22 cellular contexts compared by ENCODE assay signal in the genomic region with DNA sequence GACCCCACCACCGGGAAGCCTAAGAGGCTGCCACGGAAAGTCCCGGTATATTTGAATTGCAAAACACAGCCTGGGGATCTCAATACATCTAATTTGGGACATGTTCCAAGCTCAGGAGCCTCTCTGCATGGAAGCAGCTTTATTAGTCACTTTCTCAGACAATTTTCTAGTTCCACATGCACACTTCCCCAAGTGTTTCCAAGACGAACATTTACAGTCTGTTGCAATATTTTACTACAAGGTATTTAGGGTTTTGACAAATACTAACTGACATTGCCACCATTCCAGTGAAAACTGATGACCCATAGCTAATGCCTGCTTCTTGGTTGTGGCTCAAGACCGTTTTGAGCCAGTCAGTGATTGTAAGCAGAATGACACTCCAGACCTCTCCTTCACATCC.
DNase-seq lines count a peak whose midpoint lies in the region; ATAC-seq, FAIRE-seq and TF ChIP-seq lines count a peak whose summit lies in the region.
"Had no signal": no experiment of that assay in that cellular context is flagged by ENCODE, and none has a peak within 500 bp of the region (broad histone marks: within the 10 kb centered on the region; RNA-seq: fewer than 3 reads in every experiment).

No MANE protein-coding gene starts in this region.

- BruUV-seq in IMR-90 (replicated peaks; lab: Mats Ljungman, UMichigan) (no TSS peak), mammary epithelial cell (replicated peaks; lab: Mats Ljungman, UMichigan) (no TSS peak)

- DNase-seq in AG09309 (ENCODE audit: low read depth) (peak; percentile 73), IMR-90 (peak; percentile 76), mammary epithelial cell (peak; percentile 73), kidney epithelial cell (ENCODE audit: low read depth) (peak; percentile 70), OCI-M1 (lab: John Stamatoyannopoulos, UW) (no peak), cerebellar cortex (ENCODE audit: low spot score) (no peak), NCI-H2107 (lab: John Stamatoyannopoulos, UW) (no peak), GM12892 (ENCODE audit: insufficient read length) (no peak)
- DNase-seq: activated effector memory CD4-positive, alpha-beta T cell treated with Interleukin-2 at 50 U/mL for 16 hours; body of pancreas; effector CD4-positive, alpha-beta T cell; gastrocnemius medialis; immature natural killer cell; midbrain; NCI-H1092 treated with DMSO at 0.1 percent for 48 hours; NCI-H345; SK-N-SH; upper lobe of left lung had no signal

- peak overlapping the region; percentile 68; the same call in 1 of the 2 replicates for H3K4ac ChIP-seq in IMR-90 (ENCODE audit: low read depth, low read length)

- peak overlapping the region; percentile 50 for H2BK20ac ChIP-seq in IMR-90 (ENCODE audit: low read depth, low read length)

- intact Hi-C loops in IMR-90 (cut with micrococcal nuclease), result loop anchor here (5.0 to 10.0 kb wide), 2 partner anchors 96 to 112 kb away; no protein-coding TSS in a partner anchor
- intact Hi-C loops in mammary epithelial cell (cut with micrococcal nuclease), result no loop called here

- in situ Hi-C loops in IMR-90 (cut with MboI; ENCODE audit: low sequenced_read_pairs) (no loop called here), mammary epithelial cell (cut with MboI; ENCODE audit: low sequenced_read_pairs in 2 of 2) (no loop called here)

- H3K18ac ChIP-seq in IMR-90 (ENCODE audit: low read depth, low read length), result peak overlapping the region; percentile 12; the same call in 1 of the 2 replicates

- no peak overlapping the region for H2AK9ac ChIP-seq in IMR-90 (replicated peaks; ENCODE audit: low read depth, low read length, poor library complexity)

- H2BK120ac ChIP-seq in IMR-90 (ENCODE audit: low read depth, low read length), result peak overlapping the region; percentile 76; the same call in 1 of the 2 replicates

- H3K9me3 ChIP-seq in IMR-90 (ENCODE audit: control insufficient read depth, insufficient read depth, low read length), result no peaks in the 10 kb centered on the region
- H3K9me3 ChIP-seq in mammary epithelial cell (replicated peaks; ENCODE audit: insufficient read depth, low read length), result no peaks in the 10 kb centered on the region
- H3K9me3 ChIP-seq: BLaER1, body of pancreas, gastrocnemius medialis, HAP-1, neutrophil, SK-N-SH, upper lobe of left lung had no signal

- peak overlapping the region; percentile 72; the same call in 1 of the 2 replicates for H2AK5ac ChIP-seq in IMR-90 (ENCODE audit: low read depth, low read length)

- no peak overlapping the region for H3K9ac ChIP-seq in IMR-90 (ENCODE audit: low read depth, low read length)
- H3K9ac ChIP-seq in mammary epithelial cell (ENCODE audit: insufficient read depth, low read length), result no peak overlapping the region
- H3K9ac ChIP-seq: BLaER1, SK-N-SH had no signal

- H3K4me2 ChIP-seq in IMR-90 (ENCODE audit: low read depth, low read length), result peak overlapping the region; percentile 4; the same call in 1 of the 2 replicates
- no peak overlapping the region for H3K4me2 ChIP-seq in mammary epithelial cell (ENCODE audit: insufficient read depth, low read depth, low read length)
- H3K4me2 ChIP-seq: BLaER1, SK-N-SH had no signal

- no peak overlapping the region for H3K27ac ChIP-seq in IMR-90 (ENCODE audit: insufficient read depth, low read length)
- no peak overlapping the region for H3K27ac ChIP-seq in mammary epithelial cell (ENCODE audit: insufficient read depth, low read depth, low read length)
- H3K27ac ChIP-seq: BLaER1, body of pancreas, gastrocnemius medialis, neutrophil, VCaP had no signal

- CTCF ChIA-PET in IMR-90 (lab: Yijun Ruan, JAX) (interaction anchor here (0.5 to 1.2 kb wide), 5 partner anchors 11 to 823 kb away, joined by 3 to 9 read pairs (median 3); no protein-coding TSS in a partner anchor), mammary epithelial cell (lab: Charles Lee; ENCODE audit: low non-redundant PET) (no interaction called here)

- peak overlapping the region; percentile 16 for H2BK5ac ChIP-seq in IMR-90 (ENCODE audit: low read depth, low read length, poor library complexity, severe bottlenecking)

- ATAC-seq in IMR-90 (ENCODE audit: low read depth), result peak; percentile 61
- ATAC-seq: body of pancreas, gastrocnemius medialis had no signal

- 40% methylated on average over 2 of the region's 5 CpGs; no CpG with 5 or more reads in 1 of the 2 experiments for WGBS in IMR-90 (ENCODE audit: extremely low coverage in 2 of 2, insufficient read length in 1 of 2), 2 experiments
- 21% methylated on average over 5 of the region's 5 CpGs for WGBS in mammary epithelial cell (ENCODE audit: low coverage, missing lambda C conversion rate)

- no peaks in the 10 kb centered on the region for H3K79me2 ChIP-seq in mammary epithelial cell (ENCODE audit: insufficient read depth, low read length)

- H3K79me1 ChIP-seq in IMR-90 (ENCODE audit: low read depth in 1 of 2, low read length in 2 of 2), result no peaks in the 10 kb centered on the region

- no peak for TF ChIP-seq RAD21 in IMR-90 (IDR thresholded peaks at IDR 0.05; ENCODE audit: low read length)

- H2BK15ac ChIP-seq in IMR-90 (ENCODE audit: low read depth, low read length), result no peak overlapping the region

- peak overlapping the region; percentile 7; the same call in 1 of the 2 replicates for H4K91ac ChIP-seq in IMR-90 (ENCODE audit: insufficient read depth, low read depth, low read length)

- no peak overlapping the region for H3K56ac ChIP-seq in IMR-90 (ENCODE audit: extremely low read depth, insufficient read depth, low read length)

- no peak for FAIRE-seq in GM12892 (lab: Jason Lieb, UNC)

- POLR2A ChIA-PET in IMR-90 (lab: Charles Lee; ENCODE audit: unreplicated experiment), result no interaction called here

- peaks cover 4% of the 10 kb centered on the region; the same call in 1 of the 2 replicates for H3K9me1 ChIP-seq in IMR-90 (ENCODE audit: insufficient read depth, low read length)

- H3K36me3 ChIP-seq in IMR-90 (ENCODE audit: control insufficient read depth, insufficient read depth, low read length) (no peaks in the 10 kb centered on the region), mammary epithelial cell (ENCODE audit: insufficient read depth, low read length) (no peaks in the 10 kb centered on the region), kidney epithelial cell (ENCODE audit: control insufficient read depth, insufficient read depth, low read length) (no peaks in the 10 kb centered on the region)
- H3K36me3 ChIP-seq: BLaER1, gastrocnemius medialis, HAP-1, neutrophil, upper lobe of left lung had no signal

- peak overlapping the region; percentile 38 for H3K14ac ChIP-seq in IMR-90 (replicated peaks; ENCODE audit: low read depth, low read length)

- no peak for TF ChIP-seq POLR2A in IMR-90 (IDR thresholded peaks at IDR 0.05; ENCODE audit: low read depth, low read length)
- no peak for TF ChIP-seq POLR2A in GM12892 (IDR thresholded peaks at IDR 0.05; ENCODE audit: low read depth, low read length)

- TF ChIP-seq CTCF in AG09309 (IDR thresholded peaks at IDR 0.05; ENCODE audit: control insufficient read depth, insufficient read depth, low read depth, low read length, missing control alignments) (no peak), IMR-90 (conservative IDR thresholded peaks at IDR 0.05; ENCODE audit: low read depth, low read length) (no peak), mammary epithelial cell (conservative IDR thresholded peaks at IDR 0.05 in 1 of 2, IDR thresholded peaks at IDR 0.05 in 1 of 2; ENCODE audit: extremely low read depth in 1 of 2, insufficient read depth in 1 of 2, low read depth in 1 of 2, low read length in 2 of 2) (no peak), kidney epithelial cell (IDR thresholded peaks at IDR 0.05; ENCODE audit: insufficient read depth, low read length, poor library complexity, severe bottlenecking) (no peak)

- H4K20me1 ChIP-seq in IMR-90 (ENCODE audit: insufficient read depth, low read length), result no peaks in the 10 kb centered on the region
- no peaks in the 10 kb centered on the region for H4K20me1 ChIP-seq in mammary epithelial cell (ENCODE audit: insufficient read depth, low read length)
- H4K20me1 ChIP-seq: BLaER1 had no signal

- dilution Hi-C loops in IMR-90 (cut with HindIII; ENCODE audit: low sequenced_read_pairs, unreplicated experiment), result no loop called here
- dilution Hi-C loops in mammary epithelial cell (cut with HindIII; ENCODE audit: low sequenced_read_pairs), result no loop called here

- H4K5ac ChIP-seq in IMR-90 (ENCODE audit: low read depth, low read length), result no peak overlapping the region; the same call in 1 of the 2 replicates

- H3K4me1 ChIP-seq in IMR-90 (ENCODE audit: control insufficient read depth, insufficient read depth, low read length), result peaks cover 13% of the 10 kb centered on the region
- peaks cover 4% of the 10 kb centered on the region for H3K4me1 ChIP-seq in mammary epithelial cell (ENCODE audit: insufficient read depth, low read length)
- H3K4me1 ChIP-seq: BLaER1, gastrocnemius medialis had no signal

- H3K23ac ChIP-seq in IMR-90 (ENCODE audit: low read depth, low read length), result peak overlapping the region; percentile 26; the same call in 1 of the 2 replicates

- H2AFZ ChIP-seq in IMR-90 (replicated peaks; ENCODE audit: low read length, poor library complexity) (no peak overlapping the region), mammary epithelial cell (ENCODE audit: low read depth, low read length) (no peak overlapping the region)

- H3K4me3 ChIP-seq in AG09309 (ENCODE audit: control insufficient read depth, low read depth, low read length) (no peak overlapping the region), IMR-90 (ENCODE audit: insufficient read depth, low read depth, low read length) (no peak overlapping the region), mammary epithelial cell (replicated peaks in 1 of 3; ENCODE audit: insufficient read depth in 1 of 3, low read depth in 2 of 3, low read length in 3 of 3) (no peak overlapping the region), kidney epithelial cell (ENCODE audit: low read depth, low read length) (no peak overlapping the region)
- H3K4me3 ChIP-seq: BLaER1, body of pancreas, gastrocnemius medialis, HAP-1, upper lobe of left lung had no signal

- peak overlapping the region in 1 of 2 experiments; percentile 16; a peak in 1 of 4 replicates for H4K8ac ChIP-seq in IMR-90 (ENCODE audit: low read depth in 2 of 2, low read length in 2 of 2)

- H3K27me3 ChIP-seq in IMR-90 (ENCODE audit: control insufficient read depth, insufficient read depth, low read length) (no peaks in the 10 kb centered on the region), mammary epithelial cell (ENCODE audit: insufficient read depth, low read length) (no peaks in the 10 kb centered on the region), kidney epithelial cell (ENCODE audit: control insufficient read depth, insufficient read depth, low read length) (no peaks in the 10 kb centered on the region)
- H3K27me3 ChIP-seq: BLaER1, body of pancreas, gastrocnemius medialis, neutrophil, upper lobe of left lung had no signal

TF ChIP-seq in IMR-90, 13 proteins besides CTCF, POLR2A, EP300 and RAD21:
- TF ChIP-seq CEBPB (IDR thresholded peaks at IDR 0.05; ENCODE audit: low read depth, low read length) (peak; percentile 47; the same call in 1 of the 2 replicates), SMC3 (IDR thresholded peaks at IDR 0.05; ENCODE audit: low read depth, low read length) (no peak)
TF ChIP-seq in IMR-90: peak in this region for 1.

Comparison
In these comparisons a context has a peak if more than half of its experiments do, and no peak if none do; other contexts are left out.
1. DNase-seq: peak in AG09309 (single experiment), IMR-90 (single experiment), mammary epithelial cell (single experiment) and kidney epithelial cell (single experiment); none in OCI-M1 (single experiment), cerebellar cortex (single experiment), NCI-H2107 (single experiment) and GM12892 (single experiment).